ENCODE assay signal across 2 cellular contexts in genomic region chr12:116257213-116257612, GRCh38.
TF ChIP-seq lines count a peak whose summit lies in the region.

No MANE protein-coding gene starts in this region.

TF ChIP-seq in IMR-90, 13 proteins besides CTCF, POLR2A, EP300 and RAD21:
- TF ChIP-seq BHLHE40 (IDR thresholded peaks at IDR 0.05; ENCODE audit: low read depth, low read length) (no peak), MAFK (IDR thresholded peaks at IDR 0.05; ENCODE audit: low read depth, low read length) (no peak), MXI1 (IDR thresholded peaks at IDR 0.05; ENCODE audit: borderline replicate concordance, low read depth, low read length) (no peak), USF2 (IDR thresholded peaks at IDR 0.05; ENCODE audit: low read depth, low read length) (no peak), RFX5 (IDR thresholded peaks at IDR 0.05; ENCODE audit: low read depth, low read length) (no peak), NFE2L2 (IDR thresholded peaks at IDR 0.05; ENCODE audit: low read depth, low read length) (no peak), FOS (IDR thresholded peaks at IDR 0.05; ENCODE audit: low read depth, low read length) (no peak), ELK1 (IDR thresholded peaks at IDR 0.05; ENCODE audit: borderline replicate concordance, low read depth, low read length) (no peak), RCOR1 (IDR thresholded peaks at IDR 0.05; ENCODE audit: insufficient replicate concordance, low read length) (no peak), MAZ (IDR thresholded peaks at IDR 0.05; ENCODE audit: borderline replicate concordance, low read depth, low read length) (no peak), CHD1 (IDR thresholded peaks at IDR 0.05; ENCODE audit: low read depth, low read length) (no peak), SMC3 (IDR thresholded peaks at IDR 0.05; ENCODE audit: low read depth, low read length) (no peak), CEBPB (IDR thresholded peaks at IDR 0.05; ENCODE audit: low read depth, low read length) (no peak)

TF ChIP-seq in WTC11, 78 proteins besides CTCF, POLR2A, EP300 and RAD21:
- TF ChIP-seq MAX (CRISPR knock-in tag; IDR thresholded peaks at IDR 0.05), result no peak
- no peak for TF ChIP-seq USF2 (CRISPR knock-in tag; IDR thresholded peaks at IDR 0.05)
- no peak for TF ChIP-seq TP53 (CRISPR knock-in tag; IDR thresholded peaks at IDR 0.05)
- no peak for TF ChIP-seq RORB (CRISPR knock-in tag; IDR thresholded peaks at IDR 0.05)
- TF ChIP-seq STAT6 (CRISPR knock-in tag; conservative IDR thresholded peaks at IDR 0.05; ENCODE audit: low read depth), result no peak
- TF ChIP-seq ZNF671 (CRISPR knock-in tag; IDR thresholded peaks at IDR 0.05), result no peak
- no peak for TF ChIP-seq USF1 (CRISPR knock-in tag; IDR thresholded peaks at IDR 0.05)
- no peak for TF ChIP-seq AR (CRISPR knock-in tag; IDR thresholded peaks at IDR 0.05)
